Comparison of ENCODE assay signal across 30 cellular contexts in the genomic region with DNA sequence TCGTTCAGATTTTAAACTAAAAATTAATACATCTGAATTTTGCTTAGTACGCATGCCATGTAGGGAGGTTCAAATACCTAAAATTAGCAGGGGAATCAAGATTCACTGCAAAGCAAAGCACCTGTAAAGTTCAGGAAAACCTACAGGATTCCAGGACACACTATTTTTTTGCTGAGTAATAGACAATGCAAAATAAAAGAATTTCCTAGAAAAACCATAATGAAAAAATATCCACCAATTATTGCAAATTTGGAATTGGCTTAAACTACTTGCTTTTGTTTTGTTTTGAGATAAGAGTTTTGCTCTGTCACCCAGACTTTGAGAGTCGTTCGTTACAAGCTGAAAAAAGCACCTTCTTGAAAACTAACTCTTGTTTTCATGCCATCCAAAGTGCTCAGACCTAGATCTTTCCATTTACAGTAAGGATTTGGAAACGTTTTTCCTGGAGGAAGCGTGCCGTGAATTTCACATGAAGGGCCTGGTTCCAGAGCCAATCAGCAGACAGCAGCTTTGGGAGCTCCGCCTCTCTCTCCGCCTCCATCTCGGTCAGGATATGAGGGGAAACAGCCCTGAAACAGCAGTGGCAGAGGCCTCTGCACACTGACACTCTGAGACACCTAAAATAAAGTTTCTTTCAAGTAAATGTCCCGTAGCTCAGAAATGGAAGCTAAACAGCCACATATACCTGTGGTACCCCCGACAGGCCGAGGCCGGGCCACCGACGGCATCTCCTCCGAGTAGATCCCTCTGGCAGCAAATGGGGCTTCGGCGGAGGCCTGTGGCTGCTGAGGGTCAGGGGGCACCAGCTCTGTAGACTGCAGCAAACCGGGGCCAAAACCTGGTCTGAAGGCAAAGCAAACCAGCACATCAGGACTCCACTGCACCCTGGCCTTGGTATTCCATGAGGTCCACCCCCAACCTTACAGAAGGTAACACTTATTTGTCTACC. TPM values are rescaled to one million over a fixed set of nuclear protein-coding genes. Genes with fewer than 3 reads are reported as not detected.
"Had no signal": no experiment of that assay in that cellular context is flagged by ENCODE, and none has a peak within 500 bp of the region (broad histone marks: within the 10 kb centered on the region; RNA-seq: fewer than 3 reads in every experiment).

No MANE protein-coding gene starts in this region.

- H3K36me3 ChIP-seq: breast epithelium, heart left ventricle, lower lobe of right lung, sigmoid colon, thoracic aorta, vagina had no signal

- H3K27ac Mint-ChIP-seq: activated CD4-positive, alpha-beta memory T cell treated with anti-CD3 and anti-CD28 coated beads for 36 hours; activated naive CD8-positive, alpha-beta T cell treated with anti-CD3 and anti-CD28 coated beads, Interleukin-2, amount 10 ng/mL, durations not matched to agents 7 days and 5 days; immature natural killer cell; naive thymus-derived CD4-positive, alpha-beta T cell; neural progenitor cell; type B pancreatic cell had no signal

- H3K4me3 ChIP-seq: breast epithelium, esophagus muscularis mucosa, gastroesophageal sphincter, heart left ventricle, lower lobe of right lung, neural progenitor cell, sigmoid colon, smooth muscle cell, thoracic aorta, vagina had no signal

- ATAC-seq: gastroesophageal sphincter; heart left ventricle; left lobe of liver; lower lobe of right lung; naive thymus-derived CD4-positive, alpha-beta T cell had no signal

- H3K27ac ChIP-seq: breast epithelium, esophagus muscularis mucosa, gastroesophageal sphincter, heart left ventricle, lower lobe of right lung, neural progenitor cell, sigmoid colon, thoracic aorta, vagina had no signal

- H3K4me3 Mint-ChIP-seq: activated CD4-positive, alpha-beta memory T cell treated with anti-CD3 and anti-CD28 coated beads for 36 hours; activated naive CD8-positive, alpha-beta T cell treated with anti-CD3 and anti-CD28 coated beads, Interleukin-2, amount 10 ng/mL, durations not matched to agents 7 days and 5 days; central memory CD8-positive, alpha-beta T cell; immature natural killer cell; naive thymus-derived CD4-positive, alpha-beta T cell; neural progenitor cell; type B pancreatic cell had no signal

- H3K4me2 ChIP-seq: neural progenitor cell, smooth muscle cell had no signal

- H3K36me3 Mint-ChIP-seq: activated CD4-positive, alpha-beta memory T cell treated with anti-CD3 and anti-CD28 coated beads for 36 hours; activated naive CD8-positive, alpha-beta T cell treated with anti-CD3 and anti-CD28 coated beads, Interleukin-2, amount 10 ng/mL, durations not matched to agents 7 days and 5 days; immature natural killer cell; naive thymus-derived CD4-positive, alpha-beta T cell had no signal

- H3K27me3 Mint-ChIP-seq: type B pancreatic cell had no signal

- H3K9ac ChIP-seq: neural progenitor cell had no signal

- DNase-seq: activated CD4-positive, alpha-beta memory T cell treated with anti-CD3 and anti-CD28 coated beads for 36 hours; activated CD4-positive, alpha-beta T cell treated with anti-CD3 and anti-CD28 coated beads for 48 hours; activated naive CD4-positive, alpha-beta T cell treated with Interleukin-2 at 50 U/mL for 16 hours; activated naive CD8-positive, alpha-beta T cell treated with anti-CD3 and anti-CD28 coated beads, Interleukin-2, amount 10 ng/mL, durations not matched to agents 7 days and 5 days; activated T-cell treated with anti-CD3 and anti-CD28 coated beads, Interleukin-2, amount 50 U/mL, for 48 hours; amniotic stem cell; effector memory CD4-positive, alpha-beta T cell; heart left ventricle; immature natural killer cell; lower lobe of right lung; naive thymus-derived CD4-positive, alpha-beta T cell; retina; sigmoid colon; stimulated activated CD4-positive, alpha-beta T cell treated with anti-CD3 and anti-CD28 coated beads, Interleukin-2, amount 100 ng/mL, for 48 hours; stimulated activated naive CD4-positive, alpha-beta T cell had no signal

- H3K4me1 ChIP-seq: breast epithelium, esophagus muscularis mucosa, gastroesophageal sphincter, heart left ventricle, lower lobe of right lung, neural progenitor cell, sigmoid colon, vagina had no signal

- H3K27me3 ChIP-seq: breast epithelium, esophagus muscularis mucosa, gastroesophageal sphincter, heart left ventricle, neural progenitor cell, sigmoid colon, vagina had no signal

- H3K4me1 Mint-ChIP-seq: activated naive CD8-positive, alpha-beta T cell treated with anti-CD3 and anti-CD28 coated beads, Interleukin-2, amount 10 ng/mL, durations not matched to agents 7 days and 5 days; central memory CD8-positive, alpha-beta T cell; immature natural killer cell; naive thymus-derived CD4-positive, alpha-beta T cell had no signal

- H2AFZ ChIP-seq: neural progenitor cell had no signal

- H3K9me3 Mint-ChIP-seq: activated CD4-positive, alpha-beta memory T cell treated with anti-CD3 and anti-CD28 coated beads for 36 hours; activated naive CD8-positive, alpha-beta T cell treated with anti-CD3 and anti-CD28 coated beads, Interleukin-2, amount 10 ng/mL, durations not matched to agents 7 days and 5 days; central memory CD8-positive, alpha-beta T cell; immature natural killer cell; naive thymus-derived CD4-positive, alpha-beta T cell; neural progenitor cell; type B pancreatic cell had no signal

- H3K9me3 ChIP-seq: breast epithelium, esophagus muscularis mucosa, gastroesophageal sphincter, heart left ventricle, lower lobe of right lung, sigmoid colon, thoracic aorta, vagina had no signal

RNA-seq across cellular contexts. Expression of a gene that starts 45.9 kb away (rescaled TPM):
- total RNA-seq: activated naive CD8-positive, alpha-beta T cell treated with anti-CD3 and anti-CD28 coated beads, Interleukin-2, amount 10 ng/mL, durations not matched to agents 7 days and 5 days; esophagus muscularis mucosa; heart left ventricle; left lobe of liver; naive thymus-derived CD4-positive, alpha-beta T cell; posterior vena cava; sigmoid colon; T-helper 2 cell treated with Interferon-gamma antibody and Interleukin-4, amounts not matched to agents 100 ng/mL and 5 ng/mL, for 36 hours; thoracic aorta had no signal

RNA-seq across cellular contexts. Expression of a gene that starts 46.1 kb away (rescaled TPM):
- total RNA-seq: activated naive CD8-positive, alpha-beta T cell treated with anti-CD3 and anti-CD28 coated beads, Interleukin-2, amount 10 ng/mL, durations not matched to agents 7 days and 5 days; dermis microvascular lymphatic vessel endothelial cell; esophagus muscularis mucosa; heart left ventricle; kidney epithelial cell; left lobe of liver; osteoblast; posterior vena cava; sigmoid colon; smooth muscle cell; T-helper 2 cell treated with Interferon-gamma antibody and Interleukin-4, amounts not matched to agents 100 ng/mL and 5 ng/mL, for 36 hours; thoracic aorta; vagina had no signal
